Comparison of ENCODE assay signal across 8 cellular contexts in genomic region chr12:3076730-3077571, GRCh38. TPM values are rescaled to one million over a fixed set of nuclear protein-coding genes. Genes with fewer than 3 reads are reported as not detected.
A peak's percentile ranks its signal among the peaks of the same experiment; 100 is the strongest.
DNase-seq lines count a peak whose midpoint lies in the region; ATAC-seq and TF ChIP-seq lines count a peak whose summit lies in the region.

Gene TSPAN9 (plus strand): TSS chr12:3077379. CDS start chr12:3201194, 123,815 bp downstream.

- no peaks in the 10 kb centered on the region for H3K9me3 ChIP-seq in ectodermal cell (ENCODE audit: control insufficient read depth, low read length)

- WGBS in ectodermal cell, 2 experiments = 2% methylated on average over 95 of the region's 95 CpGs

- peaks cover 18% of the 10 kb centered on the region for H3K27me3 Mint-ChIP-seq in activated CD8-positive, alpha-beta T cell treated with anti-CD3 and anti-CD28 coated beads for 36 hours

- DNase-seq in GM06990 (ENCODE audit: extremely low read depth, insufficient read length) (peak; percentile 26), NCI-H2171 (lab: John Stamatoyannopoulos, UW) (peak; percentile 80), lung microvascular endothelial cell (ENCODE audit: low read depth in 2 of 2) (peak; percentile 64 to 71)
- DNase-seq in activated CD8-positive, alpha-beta T cell treated with anti-CD3 and anti-CD28 coated beads for 36 hours = peak; percentile 59
- DNase-seq in stimulated activated CD4-positive, alpha-beta T cell treated with anti-CD3 and anti-CD28 coated beads, TNF-alpha, amount 100 ng/mL, for 48 hours (ENCODE audit: low read depth in 3 of 3) = peak; percentile 8 to 62 (median 32)

- intact Hi-C loops in activated CD8-positive, alpha-beta T cell treated with anti-CD3 and anti-CD28 coated beads for 36 hours (cut with micrococcal nuclease) = loop anchor here (5.0 kb wide), 1 partner anchor 195 kb away; no protein-coding TSS in a partner anchor

- H3K4me1 ChIP-seq in ectodermal cell (ENCODE audit: control insufficient read depth, insufficient read depth, low read length) = peaks cover 8% of the 10 kb centered on the region

- TF ChIP-seq CTCF in GM06990 (IDR thresholded peaks at IDR 0.05; ENCODE audit: insufficient read depth, low read length, poor library complexity, severe bottlenecking) = no peak
- TF ChIP-seq CTCF in activated CD8-positive, alpha-beta T cell treated with anti-CD3 and anti-CD28 coated beads for 36 hours (IDR thresholded peaks at IDR 0.05) = no peak

- no peaks in the 10 kb centered on the region for H3K27me3 ChIP-seq in GM06990 (replicated peaks; ENCODE audit: control insufficient read depth, insufficient read depth, low read length)
- peaks cover 31% of the 10 kb centered on the region for H3K27me3 ChIP-seq in ectodermal cell (ENCODE audit: control insufficient read depth, insufficient read depth, low read length, poor library complexity, severe bottlenecking)

- CTCF ChIA-PET in activated CD8-positive, alpha-beta T cell treated with anti-CD3 and anti-CD28 coated beads for 36 hours (lab: Charles Lee) = interaction anchor here (5.3 to 7.0 kb wide), 2 partner anchors 18 to 198 kb away, joined by 43 to 64 read pairs; no protein-coding TSS in a partner anchor

- peak within 1 kb of the TSS; percentile 68 for H3K4me3 Mint-ChIP-seq in activated CD8-positive, alpha-beta T cell treated with anti-CD3 and anti-CD28 coated beads for 36 hours

- no peaks in the 10 kb centered on the region for H3K9me3 Mint-ChIP-seq in activated CD8-positive, alpha-beta T cell treated with anti-CD3 and anti-CD28 coated beads for 36 hours

- H3K27ac ChIP-seq in ectodermal cell (ENCODE audit: insufficient read depth, low read depth, low read length, poor library complexity, severe bottlenecking) = no peak within 1 kb of the TSS

- no peaks in the 10 kb centered on the region for H3K36me3 Mint-ChIP-seq in activated CD8-positive, alpha-beta T cell treated with anti-CD3 and anti-CD28 coated beads for 36 hours (ENCODE audit: low read depth)

- H3K4me3 ChIP-seq in GM06990 (replicated peaks; ENCODE audit: low read depth, low read length) (peak within 1 kb of the TSS; percentile 61), ectodermal cell (ENCODE audit: insufficient read depth, low read depth, low read length) (peak within 1 kb of the TSS; percentile 62)

- no peak within 1 kb of the TSS for H3K27ac Mint-ChIP-seq in activated CD8-positive, alpha-beta T cell treated with anti-CD3 and anti-CD28 coated beads for 36 hours

- H3K36me3 ChIP-seq in GM06990 (ENCODE audit: control insufficient read depth, insufficient read depth, low read length) = no peaks in the 10 kb centered on the region
- H3K36me3 ChIP-seq in ectodermal cell (ENCODE audit: control insufficient read depth, insufficient read depth, low read length) = no peaks in the 10 kb centered on the region

- H3K4me1 Mint-ChIP-seq in activated CD8-positive, alpha-beta T cell treated with anti-CD3 and anti-CD28 coated beads for 36 hours (ENCODE audit: low read depth) = peaks cover 6% of the 10 kb centered on the region

- ATAC-seq in HG02610 (IDR thresholded peaks at IDR 0.05; ENCODE audit: unreplicated experiment) (peak; percentile 49), HG03097 (IDR thresholded peaks at IDR 0.05; ENCODE audit: low FRiP score, unreplicated experiment) (no peak)
- peak; percentile 88 for ATAC-seq in activated CD8-positive, alpha-beta T cell treated with anti-CD3 and anti-CD28 coated beads for 36 hours

- POLR2A ChIA-PET in activated CD8-positive, alpha-beta T cell treated with anti-CD3 and anti-CD28 coated beads for 36 hours (lab: Charles Lee) = interaction anchor here (0.6 kb wide), 1 partner anchor 36 kb away, joined by 3 read pairs; no protein-coding TSS in a partner anchor

RNA-seq across cellular contexts. Expression of gene TSPAN9, which starts in this region (rescaled TPM):
- total RNA-seq in activated CD8-positive, alpha-beta T cell treated with anti-CD3 and anti-CD28 coated beads for 36 hours = under 1 TPM in 1 of 2 experiments, not detected in 1; 0.07 TPM
- polyA plus RNA-seq in ectodermal cell (2013, experiment 1 of 4) = 29.1 TPM
- polyA plus RNA-seq in ectodermal cell (2013, experiment 2 of 4) = 28.2 TPM
- polyA plus RNA-seq in ectodermal cell (2013, experiment 3 of 4) = 17.7 TPM
- polyA plus RNA-seq in ectodermal cell (2013, experiment 4 of 4) = 21.2 TPM
- total RNA-seq in lung microvascular endothelial cell = 74.1 and 83.7 TPM in 2 replicates

Comparison
In these comparisons a context has a peak if more than half of its experiments do, and no peak if none do; other contexts are left out.
1. RNA of gene TSPAN9 (total RNA-seq): 74.1 to 83.7 TPM in lung microvascular endothelial cell; 0.07 TPM in activated CD8-positive, alpha-beta T cell treated with anti-CD3 and anti-CD28 coated beads for 36 hours; every median in the first group is over 10 times any median in the second.
2. Peak in DNase-seq and ATAC-seq in activated CD8-positive, alpha-beta T cell treated with anti-CD3 and anti-CD28 coated beads for 36 hours; RNA of the gene not detected or under 1 TPM.
3. DNase-seq: peak in every context shown above with its lines; median percentile 80 in NCI-H2171; 68 in lung microvascular endothelial cell; 59 in activated CD8-positive, alpha-beta T cell treated with anti-CD3 and anti-CD28 coated beads for 36 hours; 32 in stimulated activated CD4-positive, alpha-beta T cell treated with anti-CD3 and anti-CD28 coated beads, TNF-alpha, amount 100 ng/mL, for 48 hours; 26 in GM06990.